In the genomic region with DNA sequence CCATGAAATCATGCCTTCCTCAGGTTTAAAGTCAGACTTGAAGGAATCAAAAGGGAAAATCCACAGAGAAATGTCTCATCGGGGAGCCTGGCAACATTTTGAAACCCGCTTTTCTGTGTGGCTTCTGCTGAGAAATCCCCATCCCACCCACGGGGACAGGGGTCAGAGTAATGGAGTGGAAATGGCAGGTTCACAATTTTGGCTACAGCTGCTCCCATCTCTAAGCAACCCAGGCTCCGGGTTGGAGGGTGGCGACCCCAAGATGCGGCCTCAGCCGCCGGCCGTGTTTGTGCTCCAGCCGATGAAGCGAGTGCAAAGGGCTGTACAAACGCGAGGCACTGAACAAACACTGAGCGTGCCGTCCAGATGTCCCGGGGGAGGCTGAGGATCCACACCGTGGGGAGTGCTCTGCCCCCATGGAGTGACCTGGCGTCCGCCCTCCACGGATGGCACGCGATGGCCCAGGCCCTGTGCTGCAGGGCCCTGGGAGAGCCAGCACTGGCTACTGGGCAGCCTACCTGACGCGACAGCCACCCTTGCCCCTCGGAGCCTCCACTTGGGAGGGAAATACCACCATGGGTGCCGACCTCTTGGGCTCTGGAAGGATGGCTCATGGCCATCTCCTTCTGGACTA, we compare ENCODE assay signal across 10 cellular contexts. TPM values are rescaled to one million over a fixed set of nuclear protein-coding genes. Genes with fewer than 3 reads are reported as not detected.
DNase-seq lines count a peak whose midpoint lies in the region; ATAC-seq and TF ChIP-seq lines count a peak whose summit lies in the region.
"Had no signal": no experiment of that assay in that cellular context is flagged by ENCODE, and none has a peak within 500 bp of the region (broad histone marks: within the 10 kb centered on the region; RNA-seq: fewer than 3 reads in every experiment).

No MANE protein-coding gene starts in this region.

- POLR2A ChIA-PET in RWPE1 (lab: Yijun Ruan, JAX; ENCODE audit: low non-redundant PET): no interaction called here

- CTCF ChIA-PET in RWPE1 (lab: Yijun Ruan, JAX): interaction anchor here (1.3 kb wide), 1 partner anchor 24 kb away, joined by 4 read pairs; no protein-coding TSS in a partner anchor

- H3K9me3 ChIP-seq in Loucy (ENCODE audit: insufficient read depth, low read depth, low read length) (peaks cover 6% of the 10 kb centered on the region; the same call in 1 of the 2 replicates), left lung (no peaks in the 10 kb centered on the region)

- H3K9me2 ChIP-seq in Loucy (replicated peaks; ENCODE audit: low read depth, low read length): no peaks in the 10 kb centered on the region

- TF ChIP-seq CTCF in Loucy (conservative IDR thresholded peaks at IDR 0.05; ENCODE audit: low read length): no peak
- no peak for TF ChIP-seq CTCF in left lung (IDR thresholded peaks at IDR 0.05)
- TF ChIP-seq CTCF in RWPE1 (conservative IDR thresholded peaks at IDR 0.05; ENCODE audit: low read depth): no peak

- no peak for DNase-seq in activated T-cell treated with anti-CD3 and anti-CD28 coated beads, Interleukin-2, amount 50 U/mL, for 24 hours
- no peak for DNase-seq in activated T-cell treated with anti-CD3 and anti-CD28 coated beads, Interleukin-2, amount 50 U/mL, for 4 hours
- peak in 1 of 2 donors; percentile 75 for DNase-seq in left lung
- peak in 1 of 2 donors; percentile 49 for DNase-seq in stimulated activated naive CD8-positive, alpha-beta T cell treated with anti-CD3 and anti-CD28 coated beads, Interleukin-15, amount 100 ng/mL, for 72 hours
- DNase-seq in glomerular visceral epithelial cell (ENCODE audit: extremely low spot score): no peak
- no peak for DNase-seq in NCI-H2227 (lab: John Stamatoyannopoulos, UW; ENCODE audit: unreplicated experiment)
- no peak for DNase-seq in RWPE1 (ENCODE audit: low spot score)
- DNase-seq: activated naive CD8-positive, alpha-beta T cell treated with anti-CD3 and anti-CD28 coated beads, Interleukin-2, amount 10 ng/mL, durations not matched to agents 7 days and 5 days; NCI-H187 treated with DMSO at 0.1 percent for 48 hours had no signal

- H3K4me1 Mint-ChIP-seq in activated T-cell treated with anti-CD3 and anti-CD28 coated beads, Interleukin-2, amount 50 U/mL, for 24 hours (ENCODE audit: low read depth): peaks cover 39% of the 10 kb centered on the region
- peaks cover 26% of the 10 kb centered on the region for H3K4me1 Mint-ChIP-seq in activated T-cell treated with anti-CD3 and anti-CD28 coated beads, Interleukin-2, amount 50 U/mL, for 4 hours (ENCODE audit: low read depth)
- peaks cover 46% of the 10 kb centered on the region for H3K4me1 Mint-ChIP-seq in stimulated activated naive CD8-positive, alpha-beta T cell treated with anti-CD3 and anti-CD28 coated beads, Interleukin-15, amount 100 ng/mL, for 72 hours

- peak overlapping the region; percentile 94 for H3K27ac Mint-ChIP-seq in activated T-cell treated with anti-CD3 and anti-CD28 coated beads, Interleukin-2, amount 50 U/mL, for 24 hours
- H3K27ac Mint-ChIP-seq in stimulated activated naive CD8-positive, alpha-beta T cell treated with anti-CD3 and anti-CD28 coated beads, Interleukin-15, amount 100 ng/mL, for 72 hours: peak overlapping the region; percentile 81 to 97

- H3K9me3 Mint-ChIP-seq in activated T-cell treated with anti-CD3 and anti-CD28 coated beads, Interleukin-2, amount 50 U/mL, for 24 hours: peaks cover 4% of the 10 kb centered on the region
- peaks cover 4% of the 10 kb centered on the region for H3K9me3 Mint-ChIP-seq in activated T-cell treated with anti-CD3 and anti-CD28 coated beads, Interleukin-2, amount 50 U/mL, for 4 hours
- peaks cover 0 to 5% of the 10 kb centered on the region in 2 donors for H3K9me3 Mint-ChIP-seq in stimulated activated naive CD8-positive, alpha-beta T cell treated with anti-CD3 and anti-CD28 coated beads, Interleukin-15, amount 100 ng/mL, for 72 hours

- no peak for ATAC-seq in activated T-cell treated with anti-CD3 and anti-CD28 coated beads, Interleukin-2, amount 50 U/mL, for 4 hours
- ATAC-seq in left lung: no peak
- no peak for ATAC-seq in stimulated activated naive CD8-positive, alpha-beta T cell treated with anti-CD3 and anti-CD28 coated beads, Interleukin-15, amount 100 ng/mL, for 72 hours

- H3K27me3 ChIP-seq in Loucy (ENCODE audit: insufficient read depth, low read length, poor library complexity, severe bottlenecking) (no peaks in the 10 kb centered on the region), left lung (no peaks in the 10 kb centered on the region)

- no peaks in the 10 kb centered on the region for H4K20me1 ChIP-seq in Loucy (ENCODE audit: insufficient read depth, low read length, poor library complexity, severe bottlenecking)

- intact Hi-C loops in left lung (cut with DNase I): no loop called here

- no peaks in the 10 kb centered on the region for H3K36me3 Mint-ChIP-seq in activated T-cell treated with anti-CD3 and anti-CD28 coated beads, Interleukin-2, amount 50 U/mL, for 24 hours (ENCODE audit: low read depth)
- H3K36me3 Mint-ChIP-seq in activated T-cell treated with anti-CD3 and anti-CD28 coated beads, Interleukin-2, amount 50 U/mL, for 4 hours (ENCODE audit: insufficient read depth): no peaks in the 10 kb centered on the region
- H3K36me3 Mint-ChIP-seq: activated naive CD8-positive, alpha-beta T cell treated with anti-CD3 and anti-CD28 coated beads, Interleukin-2, amount 10 ng/mL, durations not matched to agents 7 days and 5 days had no signal

- peaks cover 6% of the 10 kb centered on the region; the same call in 1 of the 2 replicates for H3K36me3 ChIP-seq in Loucy (ENCODE audit: insufficient read depth, low read length)
- peaks cover 0 to 65% of the 10 kb centered on the region in 2 donors for H3K36me3 ChIP-seq in left lung

- H3K9ac ChIP-seq in Loucy (ENCODE audit: low read depth, low read length, poor library complexity, severe bottlenecking): peak overlapping the region; percentile 15

- H3K4me3 Mint-ChIP-seq in activated T-cell treated with anti-CD3 and anti-CD28 coated beads, Interleukin-2, amount 50 U/mL, for 24 hours: peak overlapping the region; percentile 36
- no peak overlapping the region for H3K4me3 Mint-ChIP-seq in activated T-cell treated with anti-CD3 and anti-CD28 coated beads, Interleukin-2, amount 50 U/mL, for 4 hours
- peak overlapping the region; percentile 56 to 80 for H3K4me3 Mint-ChIP-seq in stimulated activated naive CD8-positive, alpha-beta T cell treated with anti-CD3 and anti-CD28 coated beads, Interleukin-15, amount 100 ng/mL, for 72 hours
- H3K4me3 Mint-ChIP-seq: activated naive CD8-positive, alpha-beta T cell treated with anti-CD3 and anti-CD28 coated beads, Interleukin-2, amount 10 ng/mL, durations not matched to agents 7 days and 5 days had no signal

- H2AFZ ChIP-seq in Loucy (ENCODE audit: low read length): no peak overlapping the region

- H3K4me3 ChIP-seq in Loucy (ENCODE audit: low read length, poor library complexity, severe bottlenecking) (no peak overlapping the region), left lung (no peak overlapping the region)

- no peak overlapping the region for H3K4me2 ChIP-seq in Loucy (ENCODE audit: low read depth, low read length, poor library complexity, severe bottlenecking)

- no peaks in the 10 kb centered on the region for H3K27me3 Mint-ChIP-seq in activated T-cell treated with anti-CD3 and anti-CD28 coated beads, Interleukin-2, amount 50 U/mL, for 24 hours
- no peaks in the 10 kb centered on the region for H3K27me3 Mint-ChIP-seq in activated T-cell treated with anti-CD3 and anti-CD28 coated beads, Interleukin-2, amount 50 U/mL, for 4 hours (ENCODE audit: low read depth)
- peaks cover 12% of the 10 kb centered on the region for H3K27me3 Mint-ChIP-seq in stimulated activated naive CD8-positive, alpha-beta T cell treated with anti-CD3 and anti-CD28 coated beads, Interleukin-15, amount 100 ng/mL, for 72 hours
- H3K27me3 Mint-ChIP-seq: activated naive CD8-positive, alpha-beta T cell treated with anti-CD3 and anti-CD28 coated beads, Interleukin-2, amount 10 ng/mL, durations not matched to agents 7 days and 5 days had no signal

- H3K4me1 ChIP-seq in Loucy (ENCODE audit: insufficient read depth, low read length, poor library complexity, severe bottlenecking) (peaks cover 17% of the 10 kb centered on the region), left lung (peaks cover 0 to 73% of the 10 kb centered on the region in 2 donors)

- H3K79me2 ChIP-seq in Loucy (ENCODE audit: insufficient read depth, low read length): no peaks in the 10 kb centered on the region

- peak overlapping the region; percentile 53 to 87 for H3K27ac ChIP-seq in left lung
- H3K27ac ChIP-seq in RWPE1: no peak overlapping the region; the same call in 1 of the 2 replicates

- no peaks in the 10 kb centered on the region for H3F3A ChIP-seq in Loucy (ENCODE audit: low read depth)

RNA-seq across cellular contexts. Expression of a gene that starts 22.2 kb away (rescaled TPM):
- total RNA-seq in activated T-cell treated with anti-CD3 and anti-CD28 coated beads, Interleukin-2, amount 50 U/mL, for 4 hours: 1 to 10 TPM; 4.1 to 9.4 (median 5.0) TPM
- total RNA-seq in left lung: 10 to 100 TPM; 53.1 to 87.9 TPM

RNA-seq across cellular contexts. Expression of a gene that starts 39.1 kb away (rescaled TPM):
- 1 to 10 TPM; 1.3 to 2.0 (median 1.6) TPM for total RNA-seq in activated T-cell treated with anti-CD3 and anti-CD28 coated beads, Interleukin-2, amount 50 U/mL, for 4 hours
- 10 to 100 TPM; 24.8 to 33.0 TPM for total RNA-seq in left lung

RNA-seq across cellular contexts. Expression of a gene that starts 43.2 kb away (rescaled TPM):
- 1 to 10 TPM; 2.0 to 2.7 (median 2.3) TPM for total RNA-seq in activated T-cell treated with anti-CD3 and anti-CD28 coated beads, Interleukin-2, amount 50 U/mL, for 4 hours
- total RNA-seq in left lung: 10 to 100 TPM; 21.2 to 34.7 TPM

RNA-seq across cellular contexts. Expression of a gene that starts 43.9 kb away (rescaled TPM):
- total RNA-seq in activated T-cell treated with anti-CD3 and anti-CD28 coated beads, Interleukin-2, amount 50 U/mL, for 4 hours: 100 to 1,000 TPM in 1 of 3 donors, 10 to 100 TPM in 2; 95.4 to 103 (median 97.4) TPM
- 10 to 100 TPM; 64.1 to 96.8 TPM for total RNA-seq in left lung

Comparison
In these comparisons a context has a peak if more than half of its experiments do, and no peak if none do; other contexts are left out.
1. RNA of a gene that starts 22.2 kb away (total RNA-seq): 53.1 to 87.9 TPM in left lung; 4.1 to 9.4 TPM in activated T-cell treated with anti-CD3 and anti-CD28 coated beads, Interleukin-2, amount 50 U/mL, for 4 hours; every median in the first group is over 4 times any median in the second.
2. RNA of a gene that starts 39.1 kb away (total RNA-seq): 24.8 to 33.0 TPM in left lung; 1.3 to 2.0 TPM in activated T-cell treated with anti-CD3 and anti-CD28 coated beads, Interleukin-2, amount 50 U/mL, for 4 hours; every median in the first group is over 4 times any median in the second.
3. RNA of a gene that starts 43.2 kb away (total RNA-seq): 21.2 to 34.7 TPM in left lung; 2.0 to 2.7 TPM in activated T-cell treated with anti-CD3 and anti-CD28 coated beads, Interleukin-2, amount 50 U/mL, for 4 hours; every median in the first group is over 4 times any median in the second.